Comparison of ENCODE assay signal across 17 cellular contexts in genomic region chr21:36881223-36881622, GRCh38.
DNase-seq lines count a peak whose midpoint lies in the region; ATAC-seq, FAIRE-seq and TF ChIP-seq lines count a peak whose summit lies in the region.
"Had no signal": no experiment of that assay in that cellular context is flagged by ENCODE, and none has a peak within 500 bp of the region (broad histone marks: within the 10 kb centered on the region; RNA-seq: fewer than 3 reads in every experiment).

No MANE protein-coding gene starts in this region.

- intact Hi-C loops in testis (cut with DNase I; ENCODE audit: low total_unique reads), result no loop called here

- peaks cover 9% of the 10 kb centered on the region for H3K9me3 ChIP-seq in smooth muscle cell (replicated peaks; ENCODE audit: low read depth)
- no peaks in the 10 kb centered on the region for H3K9me3 ChIP-seq in testis
- H3K9me3 ChIP-seq: BE2C had no signal

- 74% methylated on average over 11 of the region's 11 CpGs for WGBS in smooth muscle cell (ENCODE audit: low lambda C conversion rate)
- WGBS in testis, 2 donors, result 97 to 98% methylated on average over 10 to 11 of the region's 11 CpGs

- H3K4me3 ChIP-seq in smooth muscle cell (no peak overlapping the region), testis (no peak overlapping the region)
- H3K4me3 ChIP-seq: left lung had no signal

- TF ChIP-seq CTCF in smooth muscle cell (IDR thresholded peaks at IDR 0.05; ENCODE audit: borderline replicate concordance, insufficient read depth, poor library complexity, severe bottlenecking), result no peak
- no peak for TF ChIP-seq CTCF in testis (IDR thresholded peaks at IDR 0.05)

- H3K79me2 ChIP-seq in smooth muscle cell (ENCODE audit: low read depth), result peaks cover 3% of the 10 kb centered on the region

- TF ChIP-seq POLR2A in testis (IDR thresholded peaks at IDR 0.05), result no peak

- H3K4me1 ChIP-seq in smooth muscle cell (ENCODE audit: low read depth) (no peaks in the 10 kb centered on the region), testis (no peaks in the 10 kb centered on the region)
- H3K4me1 ChIP-seq: BE2C, left lung had no signal

- peak; percentile 57 for FAIRE-seq in HTR-8/SVneo (lab: Jason Lieb, UNC)

- no peak overlapping the region for H2AFZ ChIP-seq in smooth muscle cell (ENCODE audit: low read depth)

- no peaks in the 10 kb centered on the region for H4K20me1 ChIP-seq in smooth muscle cell (ENCODE audit: low read depth)

- H3K9ac ChIP-seq in smooth muscle cell (ENCODE audit: low read depth), result no peak overlapping the region

- DNase-seq in HTR-8/SVneo (ENCODE audit: insufficient read length, low spot score) (peak; percentile 21), astrocyte of the hippocampus (ENCODE audit: low read depth, low spot score) (peak; percentile 49), iris pigment epithelial cell (ENCODE audit: low read depth) (peak; percentile 34), smooth muscle cell (lab: John Stamatoyannopoulos, UW; ENCODE audit: unreplicated experiment) (no peak), testis (no peak), activated T-cell treated with anti-CD3 and anti-CD28 coated beads for 4 hours (no peak)
- no peak for DNase-seq in effector CD8-positive, alpha-beta T cell (lab: John Stamatoyannopoulos, UW)
- DNase-seq: activated CD8-positive, alpha-beta memory T cell treated with anti-CD3 and anti-CD28 coated beads, Interleukin-2, amount 50 U/mL, for 4 hours; BE2C; central memory CD4-positive, alpha-beta T cell; left lung; MM.1S; NCI-H82; OCI-M1; stimulated activated CD8-positive, alpha-beta memory T cell treated with anti-CD3 and anti-CD28 coated beads, Interleukin-4, amount 100 ng/mL, for 48 hours had no signal

- H3K27me3 ChIP-seq in smooth muscle cell (ENCODE audit: low read depth), result no peaks in the 10 kb centered on the region
- no peaks in the 10 kb centered on the region for H3K27me3 ChIP-seq in testis
- H3K27me3 ChIP-seq: BE2C, left lung had no signal

- H3K27ac ChIP-seq in smooth muscle cell (ENCODE audit: low read depth) (peak overlapping the region; percentile 77), testis (no peak overlapping the region)
- H3K27ac ChIP-seq: left lung, VCaP had no signal

- no peak for ATAC-seq in activated CD4-positive, CD25-positive, alpha-beta regulatory T cell treated with anti-CD3 and anti-CD28 coated beads, Interleukin-2, amount 50 U/mL, for 24 hours
- ATAC-seq: left lung had no signal

- H3K4me2 ChIP-seq in smooth muscle cell, result no peak overlapping the region

- H3K36me3 ChIP-seq in smooth muscle cell (ENCODE audit: low read depth), result peaks cover 7% of the 10 kb centered on the region
- no peaks in the 10 kb centered on the region for H3K36me3 ChIP-seq in testis (ENCODE audit: low read depth, missing control alignments)
- H3K36me3 ChIP-seq: BE2C, left lung had no signal

- no peaks in the 10 kb centered on the region for H3F3A ChIP-seq in smooth muscle cell (ENCODE audit: low read depth)

Comparison
In these comparisons a context has a peak if more than half of its experiments do, and no peak if none do; other contexts are left out.
1. DNase-seq: peak in HTR-8/SVneo (single experiment), astrocyte of the hippocampus (single experiment) and iris pigment epithelial cell (single experiment); none in smooth muscle cell (single experiment), testis (single experiment), activated T-cell treated with anti-CD3 and anti-CD28 coated beads for 4 hours (single experiment) and effector CD8-positive, alpha-beta T cell (single experiment).